1 cellular context compared by ENCODE assay signal in the genomic region with DNA sequence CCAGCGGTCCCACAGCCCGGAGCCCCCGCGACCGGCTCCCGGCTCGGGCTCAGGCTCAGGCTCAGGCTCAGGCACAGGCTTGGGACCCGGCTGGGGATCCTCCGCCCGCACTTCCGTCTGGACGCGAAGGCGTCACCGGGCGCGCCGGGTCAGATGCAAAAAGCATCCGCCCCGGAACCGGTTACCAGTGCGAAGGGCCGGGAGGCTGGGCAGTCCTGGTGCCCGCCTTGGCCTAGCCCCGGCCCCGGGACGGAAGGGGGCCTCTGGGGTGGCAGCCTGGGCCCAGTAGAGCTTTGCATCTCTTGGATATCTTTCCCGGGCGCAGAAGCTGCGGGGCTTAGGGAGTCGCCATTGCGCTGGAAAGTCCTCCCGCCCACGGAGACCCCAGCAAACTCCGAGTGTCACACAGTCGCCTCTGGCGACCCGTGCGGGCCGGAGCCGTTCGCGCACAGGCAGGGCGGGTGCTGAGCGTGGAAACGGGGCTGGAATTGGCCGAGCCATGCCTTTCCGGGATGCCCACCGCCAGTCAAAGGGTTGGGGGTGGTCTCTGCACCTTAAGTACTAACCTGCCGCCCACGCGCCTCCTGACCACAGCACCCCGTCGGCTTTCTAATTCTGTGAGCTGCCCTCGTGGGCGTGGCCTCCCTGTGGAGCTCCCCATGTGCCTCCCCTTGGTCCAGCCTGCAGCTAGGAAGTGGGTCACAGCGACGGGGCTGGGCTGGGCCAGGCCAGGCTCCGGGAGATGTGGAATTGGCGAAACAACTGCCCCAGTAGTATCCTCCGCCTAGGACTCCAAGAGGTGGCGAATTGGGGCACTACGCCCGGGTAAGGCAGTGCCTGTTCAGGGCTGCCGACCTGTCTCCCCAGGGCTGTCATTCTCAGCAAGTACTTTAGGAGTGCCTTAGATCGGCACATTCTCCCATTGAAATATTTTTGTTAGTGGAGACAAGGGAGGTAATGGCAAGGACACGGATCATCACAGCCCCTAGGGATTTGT.
TF ChIP-seq lines count a peak whose summit lies in the region.

TSS of gene TMEM9B (minus strand) at position 119 of the 997 bp plus-strand sequence. CDS start 129 bp downstream, outside the sequence.

TF ChIP-seq in K562, 482 proteins besides CTCF, POLR2A, EP300 and RAD21 (continued from another document and continues in another):
- TF ChIP-seq ATF2 (CRISPR knock-in tag; IDR thresholded peaks at IDR 0.05) = no peak
- TF ChIP-seq EZH2 (IDR thresholded peaks at IDR 0.05; ENCODE audit: borderline replicate concordance, low read depth, low read length) = no peak
- TF ChIP-seq CHD4 (IDR thresholded peaks at IDR 0.05; ENCODE audit: insufficient read depth, insufficient replicate concordance, low read depth, low read length, poor library complexity, severe bottlenecking) = no peak
- TF ChIP-seq, protein P1, sequence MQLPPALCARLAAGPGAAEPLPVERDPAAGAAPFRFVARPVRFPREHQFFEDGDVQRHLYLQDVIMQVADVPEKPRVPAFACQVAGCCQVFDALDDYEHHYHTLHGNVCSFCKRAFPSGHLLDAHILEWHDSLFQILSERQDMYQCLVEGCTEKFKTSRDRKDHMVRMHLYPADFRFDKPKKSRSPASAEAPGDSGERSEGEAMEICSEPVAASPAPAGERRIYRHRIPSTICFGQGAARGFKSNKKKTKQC (CRISPR knock-in tag; IDR thresholded peaks at IDR 0.05) = no peak
- TF ChIP-seq XRCC5 (IDR thresholded peaks at IDR 0.05; ENCODE audit: low read depth, low read length) = 0 out of 2 replicates have a peak, but pooled peaks have one; percentile 38
- peak; percentile 98 for TF ChIP-seq POLR2G (IDR thresholded peaks at IDR 0.05; ENCODE audit: low read depth, low read length)
- TF ChIP-seq, protein P2, sequence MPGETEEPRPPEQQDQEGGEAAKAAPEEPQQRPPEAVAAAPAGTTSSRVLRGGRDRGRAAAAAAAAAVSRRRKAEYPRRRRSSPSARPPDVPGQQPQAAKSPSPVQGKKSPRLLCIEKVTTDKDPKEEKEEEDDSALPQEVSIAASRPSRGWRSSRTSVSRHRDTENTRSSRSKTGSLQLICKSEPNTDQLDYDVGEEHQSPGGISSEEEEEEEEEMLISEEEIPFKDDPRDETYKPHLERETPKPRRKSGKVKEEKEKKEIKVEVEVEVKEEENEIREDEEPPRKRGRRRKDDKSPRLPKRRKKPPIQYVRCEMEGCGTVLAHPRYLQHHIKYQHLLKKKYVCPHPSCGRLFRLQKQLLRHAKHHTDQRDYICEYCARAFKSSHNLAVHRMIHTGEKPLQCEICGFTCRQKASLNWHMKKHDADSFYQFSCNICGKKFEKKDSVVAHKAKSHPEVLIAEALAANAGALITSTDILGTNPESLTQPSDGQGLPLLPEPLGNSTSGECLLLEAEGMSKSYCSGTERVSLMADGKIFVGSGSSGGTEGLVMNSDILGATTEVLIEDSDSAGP (CRISPR knock-in tag; IDR thresholded peaks at IDR 0.05) = no peak
- TF ChIP-seq CREB1 (IDR thresholded peaks at IDR 0.05) = peak; percentile 97
- peak; percentile 95 for TF ChIP-seq CREB1 (CRISPR knock-in tag; IDR thresholded peaks at IDR 0.05)
- 0 out of 2 replicates have a peak, but pooled peaks have one; percentile 28 for TF ChIP-seq RREB1 (CRISPR knock-in tag; IDR thresholded peaks at IDR 0.05)
- TF ChIP-seq RBM15 (IDR thresholded peaks at IDR 0.05; ENCODE audit: insufficient read depth, low read length) = no peak
- peak; percentile 51; the same call in 1 of the 2 replicates for TF ChIP-seq KLF1 (tag; IDR thresholded peaks at IDR 0.05)
- TF ChIP-seq, protein P3, sequence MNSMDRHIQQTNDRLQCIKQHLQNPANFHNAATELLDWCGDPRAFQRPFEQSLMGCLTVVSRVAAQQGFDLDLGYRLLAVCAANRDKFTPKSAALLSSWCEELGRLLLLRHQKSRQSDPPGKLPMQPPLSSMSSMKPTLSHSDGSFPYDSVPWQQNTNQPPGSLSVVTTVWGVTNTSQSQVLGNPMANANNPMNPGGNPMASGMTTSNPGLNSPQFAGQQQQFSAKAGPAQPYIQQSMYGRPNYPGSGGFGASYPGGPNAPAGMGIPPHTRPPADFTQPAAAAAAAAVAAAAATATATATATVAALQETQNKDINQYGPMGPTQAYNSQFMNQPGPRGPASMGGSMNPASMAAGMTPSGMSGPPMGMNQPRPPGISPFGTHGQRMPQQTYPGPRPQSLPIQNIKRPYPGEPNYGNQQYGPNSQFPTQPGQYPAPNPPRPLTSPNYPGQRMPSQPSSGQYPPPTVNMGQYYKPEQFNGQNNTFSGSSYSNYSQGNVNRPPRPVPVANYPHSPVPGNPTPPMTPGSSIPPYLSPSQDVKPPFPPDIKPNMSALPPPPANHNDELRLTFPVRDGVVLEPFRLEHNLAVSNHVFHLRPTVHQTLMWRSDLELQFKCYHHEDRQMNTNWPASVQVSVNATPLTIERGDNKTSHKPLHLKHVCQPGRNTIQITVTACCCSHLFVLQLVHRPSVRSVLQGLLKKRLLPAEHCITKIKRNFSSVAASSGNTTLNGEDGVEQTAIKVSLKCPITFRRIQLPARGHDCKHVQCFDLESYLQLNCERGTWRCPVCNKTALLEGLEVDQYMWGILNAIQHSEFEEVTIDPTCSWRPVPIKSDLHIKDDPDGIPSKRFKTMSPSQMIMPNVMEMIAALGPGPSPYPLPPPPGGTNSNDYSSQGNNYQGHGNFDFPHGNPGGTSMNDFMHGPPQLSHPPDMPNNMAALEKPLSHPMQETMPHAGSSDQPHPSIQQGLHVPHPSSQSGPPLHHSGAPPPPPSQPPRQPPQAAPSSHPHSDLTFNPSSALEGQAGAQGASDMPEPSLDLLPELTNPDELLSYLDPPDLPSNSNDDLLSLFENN (IDR thresholded peaks at IDR 0.05; ENCODE audit: low read depth in 2 of 2, low read length in 2 of 2) = no peak
- peak; percentile 53; the same call in 1 of the 2 replicates for TF ChIP-seq HLTF (IDR thresholded peaks at IDR 0.05)
- TF ChIP-seq HNRNPK (IDR thresholded peaks at IDR 0.05; ENCODE audit: low read depth, low read length, poor library complexity, severe bottlenecking) = no peak
- peak; percentile 96 for TF ChIP-seq ZNF121 (CRISPR knock-in tag; conservative IDR thresholded peaks at IDR 0.05)
- peak; percentile 70 for TF ChIP-seq TAF9B (IDR thresholded peaks at IDR 0.05; ENCODE audit: partially characterized antibody)
- TF ChIP-seq, protein P4, sequence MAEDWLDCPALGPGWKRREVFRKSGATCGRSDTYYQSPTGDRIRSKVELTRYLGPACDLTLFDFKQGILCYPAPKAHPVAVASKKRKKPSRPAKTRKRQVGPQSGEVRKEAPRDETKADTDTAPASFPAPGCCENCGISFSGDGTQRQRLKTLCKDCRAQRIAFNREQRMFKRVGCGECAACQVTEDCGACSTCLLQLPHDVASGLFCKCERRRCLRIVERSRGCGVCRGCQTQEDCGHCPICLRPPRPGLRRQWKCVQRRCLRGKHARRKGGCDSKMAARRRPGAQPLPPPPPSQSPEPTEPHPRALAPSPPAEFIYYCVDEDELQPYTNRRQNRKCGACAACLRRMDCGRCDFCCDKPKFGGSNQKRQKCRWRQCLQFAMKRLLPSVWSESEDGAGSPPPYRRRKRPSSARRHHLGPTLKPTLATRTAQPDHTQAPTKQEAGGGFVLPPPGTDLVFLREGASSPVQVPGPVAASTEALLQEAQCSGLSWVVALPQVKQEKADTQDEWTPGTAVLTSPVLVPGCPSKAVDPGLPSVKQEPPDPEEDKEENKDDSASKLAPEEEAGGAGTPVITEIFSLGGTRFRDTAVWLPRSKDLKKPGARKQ (CRISPR knock-in tag; IDR thresholded peaks at IDR 0.05) = no peak
- TF ChIP-seq SOX6 (IDR thresholded peaks at IDR 0.05) = peak; percentile 49; the same call in 1 of the 2 replicates
- TF ChIP-seq, protein P5, sequence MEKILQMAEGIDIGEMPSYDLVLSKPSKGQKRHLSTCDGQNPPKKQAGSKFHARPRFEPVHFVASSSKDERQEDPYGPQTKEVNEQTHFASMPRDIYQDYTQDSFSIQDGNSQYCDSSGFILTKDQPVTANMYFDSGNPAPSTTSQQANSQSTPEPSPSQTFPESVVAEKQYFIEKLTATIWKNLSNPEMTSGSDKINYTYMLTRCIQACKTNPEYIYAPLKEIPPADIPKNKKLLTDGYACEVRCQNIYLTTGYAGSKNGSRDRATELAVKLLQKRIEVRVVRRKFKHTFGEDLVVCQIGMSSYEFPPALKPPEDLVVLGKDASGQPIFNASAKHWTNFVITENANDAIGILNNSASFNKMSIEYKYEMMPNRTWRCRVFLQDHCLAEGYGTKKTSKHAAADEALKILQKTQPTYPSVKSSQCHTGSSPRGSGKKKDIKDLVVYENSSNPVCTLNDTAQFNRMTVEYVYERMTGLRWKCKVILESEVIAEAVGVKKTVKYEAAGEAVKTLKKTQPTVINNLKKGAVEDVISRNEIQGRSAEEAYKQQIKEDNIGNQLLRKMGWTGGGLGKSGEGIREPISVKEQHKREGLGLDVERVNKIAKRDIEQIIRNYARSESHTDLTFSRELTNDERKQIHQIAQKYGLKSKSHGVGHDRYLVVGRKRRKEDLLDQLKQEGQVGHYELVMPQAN (IDR thresholded peaks at IDR 0.05; ENCODE audit: borderline replicate concordance) = peak; percentile 52
- TF ChIP-seq MTA1 (IDR thresholded peaks at IDR 0.05; ENCODE audit: borderline replicate concordance) = peak; percentile 98
- no peak for TF ChIP-seq MCM7 (IDR thresholded peaks at IDR 0.05)
- no peak for TF ChIP-seq ZNF41 (CRISPR knock-in tag; conservative IDR thresholded peaks at IDR 0.05)
- peak; percentile 86 for TF ChIP-seq ATF1 (CRISPR knock-in tag; IDR thresholded peaks at IDR 0.05)
- TF ChIP-seq ATF1 (tag; IDR thresholded peaks at IDR 0.05) = peak; percentile 98
- no peak; the same call in 1 of the 2 replicates for TF ChIP-seq BRD4 (IDR thresholded peaks at IDR 0.05)
- no peak for TF ChIP-seq SMAD3 (CRISPR knock-in tag; conservative IDR thresholded peaks at IDR 0.05)
- TF ChIP-seq ZNF174 (CRISPR knock-in tag; IDR thresholded peaks at IDR 0.05) = no peak
- peak; percentile 81 to 91 for TF ChIP-seq MNT (conservative IDR thresholded peaks at IDR 0.05)
